ENCODE assay signal across 9 cellular contexts in genomic region chr14:32513571-32514009, GRCh38.
A peak's percentile ranks its signal among the peaks of the same experiment; 100 is the strongest.
DNase-seq lines count a peak whose midpoint lies in the region; ATAC-seq and TF ChIP-seq lines count a peak whose summit lies in the region.
"Had no signal": no experiment of that assay in that cellular context is flagged by ENCODE, and none has a peak within 500 bp of the region (broad histone marks: within the 10 kb centered on the region; RNA-seq: fewer than 3 reads in every experiment).

No MANE protein-coding gene starts in this region.

- H3K4me3 ChIP-seq in OCI-LY1 (ENCODE audit: low read depth, low read length, poor library complexity, severe bottlenecking): no peak overlapping the region
- no peak overlapping the region for H3K4me3 ChIP-seq in sigmoid colon

- no peaks in the 10 kb centered on the region for H3K36me3 Mint-ChIP-seq in activated T-helper 17 cell treated with anti-CD3 and anti-CD28 coated beads, Interleukin-2, amount 50 U/mL, for 72 hours (ENCODE audit: low read depth)

- no peaks in the 10 kb centered on the region for H3K9me3 ChIP-seq in OCI-LY1 (ENCODE audit: low read length)
- no peaks in the 10 kb centered on the region for H3K9me3 ChIP-seq in sigmoid colon

- no peak for ATAC-seq in activated T-helper 17 cell treated with anti-CD3 and anti-CD28 coated beads, Interleukin-2, amount 50 U/mL, for 72 hours (replicated peaks)
- ATAC-seq: stimulated activated naive CD8-positive, alpha-beta T cell treated with anti-CD3 and anti-CD28 coated beads, Interleukin-15, amount 100 ng/mL, for 72 hours had no signal

- no peaks in the 10 kb centered on the region for H3K9me3 Mint-ChIP-seq in activated T-helper 17 cell treated with anti-CD3 and anti-CD28 coated beads, Interleukin-2, amount 50 U/mL, for 72 hours

- TF ChIP-seq CTCF in GM10266 (IDR thresholded peaks at IDR 0.05; ENCODE audit: control insufficient read depth, insufficient read depth, low read depth, missing control alignments): peak; percentile 17
- peak; percentile 42; the same call in 1 of the 2 replicates for TF ChIP-seq CTCF in OCI-LY1 (IDR thresholded peaks at IDR 0.05; ENCODE audit: low read length)
- TF ChIP-seq CTCF in sigmoid colon (IDR thresholded peaks at IDR 0.05): peak in 3 of 4 experiments; percentile 32 to 50 (median 44)

- no peak overlapping the region for H3K4me3 Mint-ChIP-seq in activated T-helper 17 cell treated with anti-CD3 and anti-CD28 coated beads, Interleukin-2, amount 50 U/mL, for 72 hours
- H3K4me3 Mint-ChIP-seq: stimulated activated naive CD8-positive, alpha-beta T cell treated with anti-CD3 and anti-CD28 coated beads, Interleukin-15, amount 100 ng/mL, for 72 hours had no signal

- no peaks in the 10 kb centered on the region for H3K9me2 ChIP-seq in OCI-LY1 (ENCODE audit: low read depth, low read length)

- no peak overlapping the region for H3K27ac Mint-ChIP-seq in activated T-helper 17 cell treated with anti-CD3 and anti-CD28 coated beads, Interleukin-2, amount 50 U/mL, for 72 hours
- H3K27ac Mint-ChIP-seq: stimulated activated naive CD8-positive, alpha-beta T cell treated with anti-CD3 and anti-CD28 coated beads, Interleukin-15, amount 100 ng/mL, for 72 hours had no signal

- no peaks in the 10 kb centered on the region for H3K4me1 Mint-ChIP-seq in activated T-helper 17 cell treated with anti-CD3 and anti-CD28 coated beads, Interleukin-2, amount 50 U/mL, for 72 hours
- H3K4me1 Mint-ChIP-seq: stimulated activated naive CD8-positive, alpha-beta T cell treated with anti-CD3 and anti-CD28 coated beads, Interleukin-15, amount 100 ng/mL, for 72 hours had no signal

- TF ChIP-seq POLR2A in sigmoid colon (IDR thresholded peaks at IDR 0.05): no peak

- no peaks in the 10 kb centered on the region for H3K4me1 ChIP-seq in OCI-LY1 (ENCODE audit: insufficient read depth, low read length, severe bottlenecking)
- peaks cover 0 to 51% (median 28%) of the 10 kb centered on the region in 4 donors for H3K4me1 ChIP-seq in sigmoid colon

- TF ChIP-seq EP300 in sigmoid colon (IDR thresholded peaks at IDR 0.05): no peak

- H3K27me3 ChIP-seq in OCI-LY1 (ENCODE audit: insufficient read depth, low read length) (no peaks in the 10 kb centered on the region), sigmoid colon (no peaks in the 10 kb centered on the region)

- no peak overlapping the region for H3K27ac ChIP-seq in OCI-LY1 (ENCODE audit: low read depth, low read length, poor library complexity, severe bottlenecking)
- peak overlapping the region; percentile 43 for H3K27ac ChIP-seq in epithelial cell of prostate
- H3K27ac ChIP-seq in sigmoid colon: peak overlapping the region in 2 of 4 donors; percentile 81 to 88

- H3K36me3 ChIP-seq in OCI-LY1 (ENCODE audit: insufficient read depth, low read length): no peaks in the 10 kb centered on the region
- no peaks in the 10 kb centered on the region for H3K36me3 ChIP-seq in sigmoid colon

- H3K27me3 Mint-ChIP-seq in activated T-helper 17 cell treated with anti-CD3 and anti-CD28 coated beads, Interleukin-2, amount 50 U/mL, for 72 hours: peaks cover 18% of the 10 kb centered on the region
- H3K27me3 Mint-ChIP-seq: stimulated activated naive CD8-positive, alpha-beta T cell treated with anti-CD3 and anti-CD28 coated beads, Interleukin-15, amount 100 ng/mL, for 72 hours had no signal

- no peak overlapping the region for H3K4me2 ChIP-seq in OCI-LY1 (ENCODE audit: low read length)

- H3K79me2 ChIP-seq in OCI-LY1 (ENCODE audit: insufficient read depth, low read length): no peaks in the 10 kb centered on the region

- no peak overlapping the region for H2AFZ ChIP-seq in OCI-LY1 (ENCODE audit: low read length)

- H4K20me1 ChIP-seq in OCI-LY1 (ENCODE audit: insufficient read depth, low read length): no peaks in the 10 kb centered on the region

- no peak overlapping the region for H3K9ac ChIP-seq in OCI-LY1 (ENCODE audit: low read length)

- DNase-seq in GM10266 (ENCODE audit: extremely low spot score) (no peak), epithelial cell of prostate (ENCODE audit: low read depth, low spot score) (no peak), sigmoid colon (no peak), ecto neural progenitor cell (ENCODE audit: low spot score) (no peak), COLO668 (lab: John Stamatoyannopoulos, UW; ENCODE audit: unreplicated experiment) (no peak)
- DNase-seq: amniotic stem cell; stimulated activated naive CD8-positive, alpha-beta T cell treated with anti-CD3 and anti-CD28 coated beads, Interleukin-15, amount 100 ng/mL, for 72 hours had no signal

- no peaks in the 10 kb centered on the region for H3F3A ChIP-seq in OCI-LY1 (ENCODE audit: insufficient read depth, low read length)

- 62 to 71% methylated on average over 1 of the region's 1 CpG for WGBS in sigmoid colon, 2 donors

- intact Hi-C loops in sigmoid colon (cut with DNase I): loop anchor here (5.0 kb wide), 3 partner anchors 41 to 436 kb away; partner anchors contain the start of gene ARHGAP5
